8 cellular contexts compared by ENCODE assay signal in genomic region chrX:106611682-106612402, GRCh38. TPM values are rescaled to one million over a fixed set of nuclear protein-coding genes. Genes with fewer than 3 reads are reported as not detected.
A peak's percentile ranks its signal among the peaks of the same experiment; 100 is the strongest.
DNase-seq lines count a peak whose midpoint lies in the region; ATAC-seq and TF ChIP-seq lines count a peak whose summit lies in the region.

RADX (plus strand) TSS chrX:106611978; CDS start chrX:106612081, 103 bp downstream.

- peak within 1 kb of the TSS; percentile 73 for H3K27ac Mint-ChIP-seq in activated naive CD8-positive, alpha-beta T cell treated with anti-CD3 and anti-CD28 coated beads, Interleukin-2, amount 50 U/mL, for 24 hours
- H3K27ac Mint-ChIP-seq in type B pancreatic cell, result peak within 1 kb of the TSS; percentile 79

- H3K36me3 Mint-ChIP-seq in activated naive CD8-positive, alpha-beta T cell treated with anti-CD3 and anti-CD28 coated beads, Interleukin-2, amount 50 U/mL, for 24 hours (ENCODE audit: low read depth), result no peaks in the 10 kb centered on the region
- no peaks in the 10 kb centered on the region for H3K36me3 Mint-ChIP-seq in type B pancreatic cell

- H3K4me3 Mint-ChIP-seq in activated naive CD8-positive, alpha-beta T cell treated with anti-CD3 and anti-CD28 coated beads, Interleukin-2, amount 50 U/mL, for 24 hours, result peak within 1 kb of the TSS; percentile 87
- H3K4me3 Mint-ChIP-seq in type B pancreatic cell, result peak within 1 kb of the TSS; percentile 92

- no peaks in the 10 kb centered on the region for H3K27me3 Mint-ChIP-seq in activated naive CD8-positive, alpha-beta T cell treated with anti-CD3 and anti-CD28 coated beads, Interleukin-2, amount 50 U/mL, for 24 hours
- H3K27me3 Mint-ChIP-seq in type B pancreatic cell, result peaks cover 26% of the 10 kb centered on the region

- peak; percentile 98 for ATAC-seq in GM21529 (IDR thresholded peaks at IDR 0.05; ENCODE audit: unreplicated experiment)
- ATAC-seq in activated naive CD8-positive, alpha-beta T cell treated with anti-CD3 and anti-CD28 coated beads, Interleukin-2, amount 50 U/mL, for 24 hours, result peak; percentile 98

- H3K27me3 ChIP-seq in left ventricle myocardium inferior (ENCODE audit: low read depth), result no peaks in the 10 kb centered on the region

- H3K4me3 ChIP-seq in left ventricle myocardium inferior, result peak within 1 kb of the TSS; percentile 64

- TF ChIP-seq CTCF in left ventricle myocardium inferior (IDR thresholded peaks at IDR 0.05; ENCODE audit: borderline replicate concordance) (no peak), type B pancreatic cell (conservative IDR thresholded peaks at IDR 0.05) (no peak)

- DNase-seq in DMS53 treated with DMSO at 0.1 percent for 48 hours (lab: John Stamatoyannopoulos, UW; ENCODE audit: unreplicated experiment), result peak; percentile 72
- peak; percentile 16 for DNase-seq in HuH-7.5 (ENCODE audit: low spot score)
- DNase-seq in SKM-1 (lab: John Stamatoyannopoulos, UW; ENCODE audit: unreplicated experiment), result peak; percentile 36
- DNase-seq in activated naive CD8-positive, alpha-beta T cell treated with anti-CD3 and anti-CD28 coated beads, Interleukin-2, amount 50 U/mL, for 24 hours, result peak; percentile 79
- DNase-seq in left ventricle myocardium inferior, result peak; percentile 70
- peak; percentile 93 for DNase-seq in posterior vena cava (ENCODE audit: low spot score)
- DNase-seq in type B pancreatic cell (ENCODE audit: extremely low spot score, unreplicated experiment), result peak; percentile 76

- intact Hi-C loops in left ventricle myocardium inferior (cut with micrococcal nuclease), result no loop called here
- intact Hi-C loops in posterior vena cava (cut with DNase I), result no loop called here

- no peak within 1 kb of the TSS for H3K27ac ChIP-seq in left ventricle myocardium inferior (replicated peaks)

- H3K4me1 ChIP-seq in left ventricle myocardium inferior, result peaks cover 3% of the 10 kb centered on the region

- H3K9me3 Mint-ChIP-seq in activated naive CD8-positive, alpha-beta T cell treated with anti-CD3 and anti-CD28 coated beads, Interleukin-2, amount 50 U/mL, for 24 hours, result no peaks in the 10 kb centered on the region
- H3K9me3 Mint-ChIP-seq in type B pancreatic cell, result no peaks in the 10 kb centered on the region

- H3K9me3 ChIP-seq in left ventricle myocardium inferior (replicated peaks), result no peaks in the 10 kb centered on the region

- H3K36me3 ChIP-seq in left ventricle myocardium inferior, result no peaks in the 10 kb centered on the region

- H3K4me1 Mint-ChIP-seq in activated naive CD8-positive, alpha-beta T cell treated with anti-CD3 and anti-CD28 coated beads, Interleukin-2, amount 50 U/mL, for 24 hours, result peaks cover 24% of the 10 kb centered on the region
- H3K4me1 Mint-ChIP-seq in type B pancreatic cell (ENCODE audit: unreplicated experiment), result peaks cover 4% of the 10 kb centered on the region

RNA-seq across cellular contexts. Expression of gene RADX, which starts in this region (rescaled TPM):
- total RNA-seq in left ventricle myocardium inferior (2.3 TPM), posterior vena cava (under 1 TPM; 0.37 to 0.43 TPM), type B pancreatic cell (ENCODE audit: low replicate concordance) (5.3 and 7.2 TPM in 2 replicates)

Comparison
In these comparisons a context has a peak if more than half of its experiments do, and no peak if none do; other contexts are left out.
1. Peak in DNase-seq in posterior vena cava; RNA of the gene not detected or under 1 TPM.
2. DNase-seq: peak in every context shown above with its lines; median percentile 93 in posterior vena cava; 79 in activated naive CD8-positive, alpha-beta T cell treated with anti-CD3 and anti-CD28 coated beads, Interleukin-2, amount 50 U/mL, for 24 hours; 76 in type B pancreatic cell; 72 in DMS53 treated with DMSO at 0.1 percent for 48 hours; 70 in left ventricle myocardium inferior; 36 in SKM-1; 16 in HuH-7.5.